36 cellular contexts compared by ENCODE assay signal in the genomic region with DNA sequence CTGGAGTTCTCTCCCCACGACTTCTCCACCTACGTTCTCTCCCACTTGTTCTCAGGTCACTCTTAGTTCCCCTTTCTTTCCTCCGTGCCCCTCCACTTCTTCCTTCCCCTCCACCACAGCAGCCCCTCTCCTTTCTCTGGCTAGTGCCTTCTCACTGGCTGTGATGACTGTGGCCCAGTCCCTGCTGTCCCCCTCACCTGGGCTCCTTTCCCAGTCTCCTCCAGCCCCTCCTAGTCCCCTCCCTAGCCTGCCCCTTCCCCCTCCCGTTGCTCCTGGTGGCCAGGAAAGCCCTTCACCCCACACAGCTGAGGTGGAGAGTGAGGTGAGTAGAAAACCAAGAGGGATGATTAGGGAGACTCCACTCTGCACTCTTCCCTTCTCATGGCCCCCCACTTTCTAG. TPM values are rescaled to one million over a fixed set of nuclear protein-coding genes. Genes with fewer than 3 reads are reported as not detected.
"Had no signal": no experiment of that assay in that cellular context is flagged by ENCODE, and none has a peak within 500 bp of the region (broad histone marks: within the 10 kb centered on the region; RNA-seq: fewer than 3 reads in every experiment).

No MANE protein-coding gene starts in this region.

- H3K36me3 ChIP-seq: adrenal gland, thyroid gland, upper lobe of right lung had no signal

- H3K27ac ChIP-seq: adrenal gland, body of pancreas, left ventricle myocardium inferior, parathyroid adenoma, psoas muscle, sigmoid colon, thyroid gland, upper lobe of right lung had no signal

- H3K4me3 ChIP-seq: adrenal gland, body of pancreas, left ventricle myocardium inferior, lung, psoas muscle, sigmoid colon, stomach, thyroid gland, upper lobe of right lung had no signal

- DNase-seq: activated CD4-positive, alpha-beta T cell treated with anti-CD3 and anti-CD28 coated beads, Interleukin-2, amount 50 U/mL, for 1 hour; activated CD4-positive, CD25-positive, alpha-beta regulatory T cell treated with anti-CD3 and anti-CD28 coated beads, Interleukin-2, amount 50 U/mL, for 72 hours; activated CD8-positive, alpha-beta memory T cell treated with anti-CD3 and anti-CD28 coated beads, Interleukin-2, amount 10 ng/mL, durations not matched to agents 7 days and 5 days; activated CD8-positive, alpha-beta T cell treated with anti-CD3 and anti-CD28 coated beads, Interleukin-2, amount 10 ng/mL, durations not matched to agents 7 days and 5 days; activated effector memory CD4-positive, alpha-beta T cell treated with Interleukin-2 at 50 U/mL for 16 hours; activated naive CD4-positive, alpha-beta T cell treated with Interleukin-2 at 50 U/mL for 16 hours; activated naive CD8-positive, alpha-beta T cell treated with anti-CD3 and anti-CD28 coated beads for 36 hours; activated T-cell treated with anti-CD3 and anti-CD28 coated beads, Interleukin-2, amount 50 U/mL, for 48 hours; adrenal gland; aorta; body of pancreas; cerebellar nuclear complex; cortex of kidney; foreskin fibroblast; head of caudate nucleus; left ventricle myocardium inferior; mesendoderm; nucleus accumbens; psoas muscle; sigmoid colon; small intestine; stimulated activated CD4-positive, alpha-beta T cell treated with anti-CD3 and anti-CD28 coated beads, Interleukin-4, amount 100 ng/mL, for 4 hours; stimulated activated CD8-positive, alpha-beta memory T cell treated with anti-CD3 and anti-CD28 coated beads, Interleukin-4, amount 100 ng/mL, for 48 hours; stimulated activated naive B cell treated with anti-CD40 and anti-IgM and Interleukin-4, amounts not matched to agents 10 μg/mL and 1 μg/mL and 100 μg/mL, for 72 hours; stomach; SW 1271; thyroid gland; upper lobe of right lung had no signal

- H3K27me3 ChIP-seq: adrenal gland, body of pancreas, sigmoid colon, stomach, thyroid gland, upper lobe of right lung had no signal

- H3K27ac Mint-ChIP-seq: activated CD8-positive, alpha-beta memory T cell treated with anti-CD3 and anti-CD28 coated beads, Interleukin-2, amount 10 ng/mL, durations not matched to agents 7 days and 5 days; activated CD8-positive, alpha-beta T cell treated with anti-CD3 and anti-CD28 coated beads, Interleukin-2, amount 10 ng/mL, durations not matched to agents 7 days and 5 days; activated naive CD8-positive, alpha-beta T cell treated with anti-CD3 and anti-CD28 coated beads for 36 hours; stimulated activated naive B cell treated with anti-CD40 and anti-IgM and Interleukin-4, amounts not matched to agents 10 μg/mL and 1 μg/mL and 100 μg/mL, for 72 hours; T-helper 1 cell treated with Interleukin-12 subunit alpha and Interleukin-12 subunit beta and Interleukin-4 antibody, amounts not matched to agents 30 μg/mL and 1 μg/mL, for 36 hours had no signal

- H3K79me2 ChIP-seq: parathyroid adenoma had no signal

- H3K9me3 ChIP-seq: adrenal gland, body of pancreas, left ventricle myocardium inferior, psoas muscle, sigmoid colon, stomach, thyroid gland, upper lobe of right lung had no signal

- H3K4me3 Mint-ChIP-seq: activated CD8-positive, alpha-beta memory T cell treated with anti-CD3 and anti-CD28 coated beads, Interleukin-2, amount 10 ng/mL, durations not matched to agents 7 days and 5 days; activated CD8-positive, alpha-beta T cell treated with anti-CD3 and anti-CD28 coated beads, Interleukin-2, amount 10 ng/mL, durations not matched to agents 7 days and 5 days; activated naive CD8-positive, alpha-beta T cell treated with anti-CD3 and anti-CD28 coated beads for 36 hours; stimulated activated naive B cell treated with anti-CD40 and anti-IgM and Interleukin-4, amounts not matched to agents 10 μg/mL and 1 μg/mL and 100 μg/mL, for 72 hours had no signal

- H2AFZ ChIP-seq: parathyroid adenoma had no signal

- H3K9me3 Mint-ChIP-seq: nephron; T-helper 1 cell treated with Interleukin-12 subunit alpha and Interleukin-12 subunit beta and Interleukin-4 antibody, amounts not matched to agents 30 μg/mL and 1 μg/mL, for 36 hours had no signal

- H3K9ac ChIP-seq: parathyroid adenoma had no signal

- ATAC-seq: activated CD8-positive, alpha-beta memory T cell treated with anti-CD3 and anti-CD28 coated beads, Interleukin-2, amount 10 ng/mL, durations not matched to agents 7 days and 5 days; activated CD8-positive, alpha-beta T cell treated with anti-CD3 and anti-CD28 coated beads, Interleukin-2, amount 10 ng/mL, durations not matched to agents 7 days and 5 days; body of pancreas; psoas muscle; stimulated activated naive B cell treated with anti-CD40 and anti-IgM and Interleukin-4, amounts not matched to agents 10 μg/mL and 1 μg/mL and 100 μg/mL, for 72 hours; upper lobe of right lung had no signal

- H3K27me3 Mint-ChIP-seq: activated naive CD8-positive, alpha-beta T cell treated with anti-CD3 and anti-CD28 coated beads for 36 hours had no signal

RNA-seq across cellular contexts. Expression of a gene that starts 3.6 kb away (rescaled TPM):
- total RNA-seq: activated CD8-positive, alpha-beta memory T cell treated with anti-CD3 and anti-CD28 coated beads, Interleukin-2, amount 10 ng/mL, durations not matched to agents 7 days and 5 days; activated CD8-positive, alpha-beta T cell treated with anti-CD3 and anti-CD28 coated beads, Interleukin-2, amount 10 ng/mL, durations not matched to agents 7 days and 5 days; activated naive CD8-positive, alpha-beta T cell treated with anti-CD3 and anti-CD28 coated beads for 36 hours; body of pancreas; endothelial cell of umbilical vein; esophagus mucosa; left ventricle myocardium inferior; mononuclear cell; myocyte had no signal
- polyA plus RNA-seq: endothelial cell of umbilical vein had no signal

RNA-seq across cellular contexts. Expression of a gene that starts 14.7 kb away (rescaled TPM):
- total RNA-seq: left ventricle myocardium inferior, myocyte had no signal
